In genomic region chr11:20467458-20468185, GRCh38 we compare ENCODE assay signal across 18 cellular contexts.
DNase-seq lines count a peak whose midpoint lies in the region; ATAC-seq and TF ChIP-seq lines count a peak whose summit lies in the region.
"Had no signal": no experiment of that assay in that cellular context is flagged by ENCODE, and none has a peak within 500 bp of the region (broad histone marks: within the 10 kb centered on the region; RNA-seq: fewer than 3 reads in every experiment).

No MANE protein-coding gene starts in this region.

- no peak for ATAC-seq in HG03135 (IDR thresholded peaks at IDR 0.05; ENCODE audit: unreplicated experiment)
- ATAC-seq: GM23338, HCT116 had no signal

- H3K27ac Mint-ChIP-seq in chondrocyte (ENCODE audit: unreplicated experiment) (peak overlapping the region; percentile 46), mesothelial cell of epicardium (peak overlapping the region; percentile 18)
- H3K27ac Mint-ChIP-seq: GM23338 had no signal

- peaks cover 8% of the 10 kb centered on the region for H3K9me3 Mint-ChIP-seq in chondrocyte (ENCODE audit: low read depth)
- H3K9me3 Mint-ChIP-seq in mesothelial cell of epicardium: peaks cover 14% of the 10 kb centered on the region
- H3K9me3 Mint-ChIP-seq: GM23338 had no signal

- DNase-seq in EH (ENCODE audit: low read depth) (peak; percentile 8), NCI-H524 (lab: John Stamatoyannopoulos, UW) (peak; percentile 43 to 81), chondrocyte (ENCODE audit: low spot score) (no peak), mesothelial cell of epicardium (ENCODE audit: low spot score in 2 of 2, unreplicated experiment in 2 of 2) (no peak), middle frontal gyrus (ENCODE audit: extremely low spot score, low spot score) (no peak)
- DNase-seq in stimulated activated CD4-positive, alpha-beta T cell treated with anti-CD3 and anti-CD28 coated beads, Interleukin-1b, Interleukin-23, amount 100 ng/mL, for 48 hours: no peak
- DNase-seq: CD8-positive, alpha-beta memory T cell; KG1; NCI-H1417 treated with DMSO at 0.1 percent for 48 hours; NCI-H187 treated with DMSO at 0.1 percent for 48 hours; NCI-H345; NCI-H69; NK-92 treated with Interleukin-12 subunit alpha and Interleukin-12 subunit beta, amount 100 ng/mL, for 24 hours; Right ventricle myocardium superior; SW 1271 had no signal

- H3K36me3 Mint-ChIP-seq in chondrocyte (ENCODE audit: low read depth): peaks cover 8% of the 10 kb centered on the region
- H3K36me3 Mint-ChIP-seq in mesothelial cell of epicardium: peaks cover 31% of the 10 kb centered on the region

- H3K27me3 Mint-ChIP-seq in chondrocyte (ENCODE audit: low read depth) (no peaks in the 10 kb centered on the region), mesothelial cell of epicardium (ENCODE audit: low read depth) (no peaks in the 10 kb centered on the region)
- H3K27me3 Mint-ChIP-seq: CD8-positive, alpha-beta memory T cell had no signal

- peaks cover 13% of the 10 kb centered on the region for H3K4me1 Mint-ChIP-seq in chondrocyte (ENCODE audit: low read depth)
- peaks cover 7% of the 10 kb centered on the region for H3K4me1 Mint-ChIP-seq in mesothelial cell of epicardium
- H3K4me1 Mint-ChIP-seq: GM23338 had no signal

- TF ChIP-seq CTCF in chondrocyte (IDR thresholded peaks at IDR 0.05) (no peak), mesothelial cell of epicardium (IDR thresholded peaks at IDR 0.05; ENCODE audit: unreplicated experiment) (no peak)

- H3K4me3 Mint-ChIP-seq in chondrocyte (ENCODE audit: unreplicated experiment) (no peak overlapping the region), mesothelial cell of epicardium (no peak overlapping the region)
- H3K4me3 Mint-ChIP-seq: CD8-positive, alpha-beta memory T cell; GM23338 had no signal

Comparison
In these comparisons a context has a peak if more than half of its experiments do, and no peak if none do; other contexts are left out.
1. DNase-seq: peak in EH (single experiment) and NCI-H524 (2 of 2); none in chondrocyte (single experiment), mesothelial cell of epicardium (0 of 2), middle frontal gyrus (single experiment) and stimulated activated CD4-positive, alpha-beta T cell treated with anti-CD3 and anti-CD28 coated beads, Interleukin-1b, Interleukin-23, amount 100 ng/mL, for 48 hours (single experiment).